In genomic region chr7:138838166-138838565, GRCh38 we compare ENCODE assay signal across 17 cellular contexts. TPM values are rescaled to one million over a fixed set of nuclear protein-coding genes. Genes with fewer than 3 reads are reported as not detected.
DNase-seq lines count a peak whose midpoint lies in the region; ATAC-seq, FAIRE-seq and TF ChIP-seq lines count a peak whose summit lies in the region.
"Had no signal": no experiment of that assay in that cellular context is flagged by ENCODE, and none has a peak within 500 bp of the region (broad histone marks: within the 10 kb centered on the region; RNA-seq: fewer than 3 reads in every experiment).

No MANE protein-coding gene starts in this region.

- FAIRE-seq in urothelium cell line (lab: Jason Lieb, UNC): no peak

- H3K9me3 Mint-ChIP-seq in WTC11 (no peaks in the 10 kb centered on the region), nephron progenitor cell (no peaks in the 10 kb centered on the region)

- TF ChIP-seq CTCF in WTC11 (IDR thresholded peaks at IDR 0.05) (no peak), nephron progenitor cell (IDR thresholded peaks at IDR 0.05) (no peak)

- no peaks in the 10 kb centered on the region for H3K27me3 Mint-ChIP-seq in WTC11 (ENCODE audit: low read depth)
- H3K27me3 Mint-ChIP-seq in nephron progenitor cell (ENCODE audit: low read depth, poor library complexity): no peaks in the 10 kb centered on the region

- peak; percentile 22 for DNase-seq in DMS79 treated with DMSO at 0.1 percent for 48 hours (lab: John Stamatoyannopoulos, UW)
- no peak for DNase-seq in DMS79 (lab: John Stamatoyannopoulos, UW)
- DNase-seq in NCI-H2107 (lab: John Stamatoyannopoulos, UW): peak; percentile 11
- peak; percentile 25 for DNase-seq in WTC11 (ENCODE audit: low spot score)
- DNase-seq in nephron progenitor cell: peak; percentile 8
- DNase-seq in urothelium cell line (ENCODE audit: low spot score): no peak
- DNase-seq: activated CD4-positive, alpha-beta T cell treated with anti-CD3 and anti-CD28 coated beads for 4 hours; activated gamma-delta T cell; amniotic stem cell; cerebellar nuclear complex; GOT3; testis had no signal

- H3K27ac Mint-ChIP-seq in WTC11 (no peak overlapping the region; the same call in 1 of the 2 replicates), nephron progenitor cell (peak overlapping the region; percentile 45)

- peaks cover 9% of the 10 kb centered on the region for H3K4me1 Mint-ChIP-seq in WTC11
- H3K4me1 Mint-ChIP-seq in nephron progenitor cell: peaks cover 7% of the 10 kb centered on the region

- CTCF ChIA-PET in WTC11 (lab: Charles Lee): interaction anchor here (1.3 kb wide), 1 partner anchor 100 kb away, joined by 6 read pairs; no protein-coding TSS in a partner anchor

- H3K36me3 Mint-ChIP-seq in WTC11 (peaks cover 32% of the 10 kb centered on the region), nephron progenitor cell (ENCODE audit: low read depth) (peaks cover 74% of the 10 kb centered on the region)

- no peak overlapping the region for H3K4me3 Mint-ChIP-seq in WTC11
- H3K4me3 Mint-ChIP-seq in nephron progenitor cell: no peak overlapping the region

- POLR2A ChIA-PET in WTC11 (lab: Charles Lee): interaction anchor here (0.6 kb wide), 1 partner anchor 219 kb away, joined by 4 read pairs; no protein-coding TSS in a partner anchor

- peak; percentile 67 for ATAC-seq in WTC11
- no peak for ATAC-seq in GM18502 (IDR thresholded peaks at IDR 0.05; ENCODE audit: poor library complexity, unreplicated experiment)
- no peak for ATAC-seq in GM21528 (IDR thresholded peaks at IDR 0.05; ENCODE audit: low FRiP score, unreplicated experiment)

TF ChIP-seq in WTC11, 78 proteins besides CTCF, POLR2A, EP300 and RAD21:
- TF ChIP-seq ZBTB21 (CRISPR knock-in tag; IDR thresholded peaks at IDR 0.05; ENCODE audit: borderline replicate concordance): no peak
- TF ChIP-seq, protein P1, sequence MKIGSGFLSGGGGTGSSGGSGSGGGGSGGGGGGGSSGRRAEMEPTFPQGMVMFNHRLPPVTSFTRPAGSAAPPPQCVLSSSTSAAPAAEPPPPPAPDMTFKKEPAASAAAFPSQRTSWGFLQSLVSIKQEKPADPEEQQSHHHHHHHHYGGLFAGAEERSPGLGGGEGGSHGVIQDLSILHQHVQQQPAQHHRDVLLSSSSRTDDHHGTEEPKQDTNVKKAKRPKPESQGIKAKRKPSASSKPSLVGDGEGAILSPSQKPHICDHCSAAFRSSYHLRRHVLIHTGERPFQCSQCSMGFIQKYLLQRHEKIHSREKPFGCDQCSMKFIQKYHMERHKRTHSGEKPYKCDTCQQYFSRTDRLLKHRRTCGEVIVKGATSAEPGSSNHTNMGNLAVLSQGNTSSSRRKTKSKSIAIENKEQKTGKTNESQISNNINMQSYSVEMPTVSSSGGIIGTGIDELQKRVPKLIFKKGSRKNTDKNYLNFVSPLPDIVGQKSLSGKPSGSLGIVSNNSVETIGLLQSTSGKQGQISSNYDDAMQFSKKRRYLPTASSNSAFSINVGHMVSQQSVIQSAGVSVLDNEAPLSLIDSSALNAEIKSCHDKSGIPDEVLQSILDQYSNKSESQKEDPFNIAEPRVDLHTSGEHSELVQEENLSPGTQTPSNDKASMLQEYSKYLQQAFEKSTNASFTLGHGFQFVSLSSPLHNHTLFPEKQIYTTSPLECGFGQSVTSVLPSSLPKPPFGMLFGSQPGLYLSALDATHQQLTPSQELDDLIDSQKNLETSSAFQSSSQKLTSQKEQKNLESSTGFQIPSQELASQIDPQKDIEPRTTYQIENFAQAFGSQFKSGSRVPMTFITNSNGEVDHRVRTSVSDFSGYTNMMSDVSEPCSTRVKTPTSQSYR (CRISPR knock-in tag; IDR thresholded peaks at IDR 0.05): no peak
- no peak for TF ChIP-seq NFE2L1 (CRISPR knock-in tag; IDR thresholded peaks at IDR 0.05)
- TF ChIP-seq CBFB (CRISPR knock-in tag; IDR thresholded peaks at IDR 0.05; ENCODE audit: low read depth): no peak
- no peak for TF ChIP-seq TP53 (CRISPR knock-in tag; IDR thresholded peaks at IDR 0.05)
- TF ChIP-seq ERG (CRISPR knock-in tag; IDR thresholded peaks at IDR 0.05): no peak

RNA-seq across cellular contexts. Expression of gene ATP6V0A4, which starts 40.2 kb away (rescaled TPM):
- total RNA-seq in WTC11 (2021): 1.1 to 2.0 TPM (median 1.3 TPM) in 3 replicates
- total RNA-seq: left cardiac atrium, mononuclear cell, RPMI7951 had no signal

RNA-seq across cellular contexts. Expression of gene TMEM213, which starts 40.4 kb away (rescaled TPM):
- 0.11 to 0.18 TPM (median 0.11 TPM) in 3 replicates for total RNA-seq in WTC11 (2021)
- total RNA-seq: left cardiac atrium, mononuclear cell, RPMI7951 had no signal

Comparison
In these comparisons a context has a peak if more than half of its experiments do, and no peak if none do; other contexts are left out.
1. DNase-seq: peak in DMS79 treated with DMSO at 0.1 percent for 48 hours (single experiment), NCI-H2107 (single experiment), WTC11 (single experiment) and nephron progenitor cell (single experiment); none in DMS79 (single experiment) and urothelium cell line (single experiment).